ENCODE assay signal across 14 cellular contexts in the genomic region with DNA sequence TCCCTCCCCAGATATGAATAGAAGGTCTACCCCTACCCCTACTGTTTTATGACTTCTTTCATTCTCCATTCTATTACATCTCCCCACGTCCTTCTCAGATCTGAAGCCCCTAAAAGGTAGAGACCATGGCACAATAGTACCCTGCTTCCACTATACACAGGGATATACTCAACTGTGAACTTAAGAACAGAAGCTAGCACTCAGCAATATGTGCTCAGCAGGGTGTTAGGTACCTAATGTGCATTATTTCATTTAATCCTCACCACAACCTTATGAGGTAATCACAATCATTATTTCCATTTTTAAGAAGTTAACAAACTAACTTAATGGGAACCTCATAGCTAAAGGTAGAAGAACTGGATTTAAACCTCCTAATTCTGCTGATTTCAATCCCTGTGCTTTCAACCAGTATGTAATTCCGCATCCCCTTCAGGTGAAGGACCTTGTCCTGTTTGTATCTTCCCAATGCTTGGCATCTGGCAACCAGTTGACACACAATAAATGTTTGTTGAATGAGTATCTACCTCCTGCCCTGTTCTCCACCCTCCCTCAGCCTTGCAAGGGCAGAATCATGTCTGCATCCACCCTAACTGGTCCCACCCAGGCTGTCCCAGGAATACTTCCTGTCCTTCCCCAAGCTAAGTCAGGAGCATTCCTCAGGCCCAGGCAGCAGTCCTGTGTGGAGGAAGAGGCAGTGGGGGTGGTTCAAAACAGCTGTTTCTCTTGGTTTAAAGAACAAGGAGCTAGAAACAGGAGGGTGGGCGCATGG. TPM values are rescaled to one million over a fixed set of nuclear protein-coding genes. Genes with fewer than 3 reads are reported as not detected.
DNase-seq lines count a peak whose midpoint lies in the region; ATAC-seq, FAIRE-seq and TF ChIP-seq lines count a peak whose summit lies in the region.
"Had no signal": no experiment of that assay in that cellular context is flagged by ENCODE, and none has a peak within 500 bp of the region (broad histone marks: within the 10 kb centered on the region; RNA-seq: fewer than 3 reads in every experiment).

No MANE protein-coding gene starts in this region.

- no peak for TF ChIP-seq POLR2A in testis (IDR thresholded peaks at IDR 0.05)

- intact Hi-C loops in CD4-positive, alpha-beta memory T cell (cut with micrococcal nuclease): no loop called here
- intact Hi-C loops in testis (cut with DNase I; ENCODE audit: low total_unique reads): no loop called here

- no peaks in the 10 kb centered on the region for H4K20me1 ChIP-seq in GM23338 (replicated peaks; ENCODE audit: insufficient read depth)

- H3K4me2 ChIP-seq in GM23338: no peak overlapping the region

- H3K79me2 ChIP-seq in GM23338 (replicated peaks; ENCODE audit: insufficient read depth): no peaks in the 10 kb centered on the region

- peaks cover 76 to 100% (median 87%) of the 10 kb centered on the region in 4 donors for H3K4me1 Mint-ChIP-seq in CD4-positive, alpha-beta memory T cell
- peaks cover 51 to 70% (median 65%) of the 10 kb centered on the region in 3 donors for H3K4me1 Mint-ChIP-seq in IgD-negative memory B cell
- H3K4me1 Mint-ChIP-seq in naive B cell: peaks cover 66 to 93% (median 90%) of the 10 kb centered on the region in 3 donors
- peaks cover 7% of the 10 kb centered on the region for H3K4me1 Mint-ChIP-seq in glutamatergic neuron (ENCODE audit: low read depth, unreplicated experiment)
- H3K4me1 Mint-ChIP-seq in GM23338: peaks cover 12% of the 10 kb centered on the region

- TF ChIP-seq CTCF in bronchial epithelial cell (IDR thresholded peaks at IDR 0.05; ENCODE audit: insufficient read depth, low read length, severe bottlenecking) (no peak), testis (IDR thresholded peaks at IDR 0.05) (no peak), glutamatergic neuron (IDR thresholded peaks at IDR 0.05; ENCODE audit: partially characterized antibody, unreplicated experiment) (no peak), GM23338 (conservative IDR thresholded peaks at IDR 0.05; ENCODE audit: low read depth in 2 of 2) (no peak)

- CTCF ChIA-PET in CD4-positive, alpha-beta memory T cell (lab: Charles Lee; ENCODE audit: partially characterized antibody): interaction anchor here (0.7 to 19.0 kb wide), 8 partner anchors 10 to 208 kb away, joined by 3 to 623 read pairs (median 3); a partner anchor contains a TSS

- H3F3A ChIP-seq in GM23338 (replicated peaks; ENCODE audit: low read depth): no peaks in the 10 kb centered on the region

- POLR2A ChIA-PET in CD4-positive, alpha-beta memory T cell (lab: Charles Lee; ENCODE audit: partially characterized antibody): interaction anchor here (1.4 to 18.1 kb wide), 5 partner anchors 6 to 153 kb away, joined by 3 to 1434 read pairs (median 23); a partner anchor contains a TSS

- H3K27ac Mint-ChIP-seq in CD4-positive, alpha-beta memory T cell: peak overlapping the region; percentile 95 to 98 (median 98)
- H3K27ac Mint-ChIP-seq in IgD-negative memory B cell (peak overlapping the region; percentile 67 to 97 (median 90)), naive B cell (peak overlapping the region; percentile 16 to 98 (median 90)), glutamatergic neuron (ENCODE audit: unreplicated experiment) (no peak overlapping the region), GM23338 (no peak overlapping the region)

- H3K9me3 ChIP-seq in CD4-positive, alpha-beta memory T cell (ENCODE audit: control insufficient read depth in 1 of 2, low read length in 2 of 2): no peaks in the 10 kb centered on the region
- no peaks in the 10 kb centered on the region for H3K9me3 ChIP-seq in testis
- H3K9me3 ChIP-seq: SJSA1 had no signal

- ATAC-seq in naive B cell (ENCODE audit: low read depth in 2 of 2) (no peak), GM23338 (no peak)

- peaks cover 94% of the 10 kb centered on the region for H3K4me1 ChIP-seq in CD4-positive, alpha-beta memory T cell (ENCODE audit: insufficient read depth, low read length)
- peaks cover 14% of the 10 kb centered on the region for H3K4me1 ChIP-seq in testis
- no peaks in the 10 kb centered on the region for H3K4me1 ChIP-seq in GM23338 (ENCODE audit: insufficient read depth)
- H3K4me1 ChIP-seq: SJSA1 had no signal

- H3K36me3 Mint-ChIP-seq in CD4-positive, alpha-beta memory T cell: peaks cover 98% of the 10 kb centered on the region in 2 donors
- H3K36me3 Mint-ChIP-seq in IgD-negative memory B cell (peaks cover 21% of the 10 kb centered on the region), naive B cell (peaks cover 55 to 67% of the 10 kb centered on the region in 2 donors), glutamatergic neuron (ENCODE audit: unreplicated experiment) (peaks cover 1% of the 10 kb centered on the region), GM23338 (ENCODE audit: low read depth) (no peaks in the 10 kb centered on the region)

- H3K4me3 Mint-ChIP-seq in CD4-positive, alpha-beta memory T cell: peak overlapping the region; percentile 62 to 100 (median 100)
- H3K4me3 Mint-ChIP-seq in IgD-negative memory B cell: peak overlapping the region in 3 of 4 donors; percentile 24 to 78 (median 46)
- peak overlapping the region in 6 of 8 donors; percentile 17 to 75 (median 54) for H3K4me3 Mint-ChIP-seq in naive B cell
- H3K4me3 Mint-ChIP-seq in glutamatergic neuron (ENCODE audit: unreplicated experiment): no peak overlapping the region
- no peak overlapping the region for H3K4me3 Mint-ChIP-seq in GM23338

- no peaks in the 10 kb centered on the region for H3K9me3 Mint-ChIP-seq in CD4-positive, alpha-beta memory T cell
- H3K9me3 Mint-ChIP-seq in IgD-negative memory B cell: no peaks in the 10 kb centered on the region
- H3K9me3 Mint-ChIP-seq in naive B cell: peaks cover 0 to 2% (median 0%) of the 10 kb centered on the region in 7 donors
- H3K9me3 Mint-ChIP-seq in glutamatergic neuron (ENCODE audit: unreplicated experiment): peaks cover 2% of the 10 kb centered on the region
- H3K9me3 Mint-ChIP-seq in GM23338: no peaks in the 10 kb centered on the region

- 90 to 96% methylated on average over 3 of the region's 3 CpGs for WGBS in testis, 2 donors

- H3K36me3 ChIP-seq in CD4-positive, alpha-beta memory T cell (ENCODE audit: insufficient read depth, low read length): peaks cover 95% of the 10 kb centered on the region
- peaks cover 30% of the 10 kb centered on the region for H3K36me3 ChIP-seq in bronchial epithelial cell (ENCODE audit: control insufficient read depth, insufficient read depth, low read length)
- no peaks in the 10 kb centered on the region for H3K36me3 ChIP-seq in testis (ENCODE audit: low read depth, missing control alignments)
- no peaks in the 10 kb centered on the region for H3K36me3 ChIP-seq in GM23338 (ENCODE audit: insufficient read depth)
- H3K36me3 ChIP-seq: cardiac muscle cell, SJSA1 had no signal

- H3K27me3 ChIP-seq in CD4-positive, alpha-beta memory T cell (ENCODE audit: insufficient read depth, low read length): no peaks in the 10 kb centered on the region
- no peaks in the 10 kb centered on the region for H3K27me3 ChIP-seq in bronchial epithelial cell (ENCODE audit: control insufficient read depth, insufficient read depth, low read length)
- no peaks in the 10 kb centered on the region for H3K27me3 ChIP-seq in testis
- no peaks in the 10 kb centered on the region for H3K27me3 ChIP-seq in GM23338 (ENCODE audit: insufficient read depth)
- H3K27me3 ChIP-seq: cardiac muscle cell had no signal

- H3K27me3 Mint-ChIP-seq in CD4-positive, alpha-beta memory T cell: no peaks in the 10 kb centered on the region
- H3K27me3 Mint-ChIP-seq in IgD-negative memory B cell: no peaks in the 10 kb centered on the region
- no peaks in the 10 kb centered on the region for H3K27me3 Mint-ChIP-seq in naive B cell
- peaks cover 5% of the 10 kb centered on the region for H3K27me3 Mint-ChIP-seq in glutamatergic neuron (ENCODE audit: unreplicated experiment)
- peaks cover 6% of the 10 kb centered on the region for H3K27me3 Mint-ChIP-seq in GM23338 (ENCODE audit: insufficient read depth, low read depth, poor library complexity)

- H3K27ac ChIP-seq in CD4-positive, alpha-beta memory T cell (ENCODE audit: low read depth, low read length): peak overlapping the region; percentile 84
- H3K27ac ChIP-seq in testis: no peak overlapping the region
- H3K27ac ChIP-seq in GM23338 (ENCODE audit: low read depth): no peak overlapping the region
- H3K27ac ChIP-seq: cardiac muscle cell, SJSA1 had no signal

- H3K4me3 ChIP-seq in CD4-positive, alpha-beta memory T cell (ENCODE audit: low read length in 2 of 2): peak overlapping the region in 1 of 2 donors; percentile 6
- H3K4me3 ChIP-seq in bronchial epithelial cell (ENCODE audit: low read depth, low read length) (no peak overlapping the region), testis (no peak overlapping the region), GM23338 (no peak overlapping the region)
- H3K4me3 ChIP-seq: cardiac muscle cell, SJSA1 had no signal

- no peak for DNase-seq in CD4-positive, alpha-beta memory T cell
- DNase-seq in bronchial epithelial cell (ENCODE audit: low read depth) (peak; percentile 55), naive B cell (no peak), testis (no peak), MV-4-11 (lab: John Stamatoyannopoulos, UW) (no peak), glutamatergic neuron (no peak), GM23338 (ENCODE audit: low spot score) (no peak)
- DNase-seq: DMS153, left ventricle myocardium superior, NCI-H510A had no signal

- no peaks in the 10 kb centered on the region; the same call in 1 of the 2 replicates for H3K9me2 ChIP-seq in GM23338 (ENCODE audit: insufficient read depth)

- FAIRE-seq in bronchial epithelial cell (lab: Jason Lieb, UNC): no peak

- no peak overlapping the region for H2AFZ ChIP-seq in GM23338

RNA-seq across cellular contexts. Expression of a gene that starts 6.5 kb away (rescaled TPM):
- 100 to 1,000 TPM; 284 TPM for total RNA-seq in CD4-positive, alpha-beta memory T cell
- 100 to 1,000 TPM; 125 to 221 TPM for polyA plus RNA-seq in CD4-positive, alpha-beta memory T cell
- polyA plus RNA-seq in IgD-negative memory B cell (107 TPM), naive B cell (ENCODE audit: low read depth in 6 of 6) (100 to 1,000 TPM in 2 of 6 donors, 10 to 100 TPM in 4; 60.2 to 124 (median 82.6) TPM), testis (ENCODE audit: insufficient read depth, low read depth, low replicate concordance) (38.8 TPM), GM23338 (2016; fragmentation: Nextera tagmentation; extraction: Ambion mirVana) (2.5 and 3.4 TPM in 2 replicates)
- total RNA-seq in bronchial epithelial cell (23.7 and 24.3 TPM in 2 replicates), testis (10 to 100 TPM; 21.2 to 22.9 TPM), glutamatergic neuron (ENCODE audit: unreplicated experiment) (not detected)
- 3.0 and 5.9 TPM in 2 replicates for total RNA-seq in GM23338 (2014; rRNA removed; shearing (Covaris generic))
- total RNA-seq: SJSA1 had no signal

RNA-seq across cellular contexts. Expression of a gene that starts 33.6 kb away (rescaled TPM):
- total RNA-seq in CD4-positive, alpha-beta memory T cell: 1 to 10 TPM; 1.7 to 1.9 TPM
- polyA plus RNA-seq in CD4-positive, alpha-beta memory T cell: 10 to 100 TPM; 15.6 to 18.2 TPM
- polyA plus RNA-seq in IgD-negative memory B cell: 14.4 TPM
- 0.26 TPM in 1 of 2 replicates, not detected in the other for total RNA-seq in bronchial epithelial cell
- polyA plus RNA-seq in naive B cell (ENCODE audit: low read depth in 6 of 6): 100 to 1,000 TPM in 4 of 6 donors, 10 to 100 TPM in 2; 42.6 to 239 (median 159) TPM
- total RNA-seq in testis: 1 to 10 TPM in 1 of 2 donors, under 1 TPM in 1; 0.55 to 5.0 TPM
- polyA plus RNA-seq in testis (ENCODE audit: insufficient read depth, low read depth, low replicate concordance): 4.3 TPM
- not detected for total RNA-seq in glutamatergic neuron (ENCODE audit: unreplicated experiment)
- not detected in 2 replicates for total RNA-seq in GM23338 (2014; rRNA removed; shearing (Covaris generic))
- 0.68 TPM in 1 of 2 replicates, not detected in the other for polyA plus RNA-seq in GM23338 (2016; fragmentation: Nextera tagmentation; extraction: Ambion mirVana)
- total RNA-seq: cardiac muscle cell, fibroblast of villous mesenchyme, SJSA1 had no signal

RNA-seq across cellular contexts. Expression of a gene that starts 53.9 kb away (rescaled TPM):
- 10 to 100 TPM; 49.1 to 49.6 TPM for total RNA-seq in CD4-positive, alpha-beta memory T cell
- 10 to 100 TPM; 18.4 to 33.3 TPM for polyA plus RNA-seq in CD4-positive, alpha-beta memory T cell
- polyA plus RNA-seq in IgD-negative memory B cell: 47.4 TPM
- total RNA-seq in bronchial epithelial cell: 45.6 and 49.5 TPM in 2 replicates
- 10 to 100 TPM; 52.0 to 76.1 (median 65.8) TPM for polyA plus RNA-seq in naive B cell (ENCODE audit: low read depth in 6 of 6)
- 10 to 100 TPM; 63.2 to 69.4 TPM for total RNA-seq in testis
- polyA plus RNA-seq in testis (ENCODE audit: insufficient read depth, low read depth, low replicate concordance): 25.0 TPM
- total RNA-seq in glutamatergic neuron (ENCODE audit: unreplicated experiment): 35.6 TPM
- 33.5 and 39.5 TPM in 2 replicates for total RNA-seq in GM23338 (2014; rRNA removed; shearing (Covaris generic))
- 14.3 and 17.3 TPM in 2 replicates for polyA plus RNA-seq in GM23338 (2016; fragmentation: Nextera tagmentation; extraction: Ambion mirVana)

RNA-seq across cellular contexts. Expression of a gene that starts 54.0 kb away (rescaled TPM):
- 10 to 100 TPM; 37.5 to 38.8 TPM for total RNA-seq in CD4-positive, alpha-beta memory T cell
- 100 to 1,000 TPM in 1 of 2 donors, 10 to 100 TPM in 1; 77.1 to 101 TPM for polyA plus RNA-seq in CD4-positive, alpha-beta memory T cell
- 268 TPM for polyA plus RNA-seq in IgD-negative memory B cell
- 81.3 and 93.7 TPM in 2 replicates for total RNA-seq in bronchial epithelial cell
- 100 to 1,000 TPM; 266 to 365 (median 332) TPM for polyA plus RNA-seq in naive B cell (ENCODE audit: low read depth in 6 of 6)
- 10 to 100 TPM; 47.1 to 51.0 TPM for total RNA-seq in testis
- polyA plus RNA-seq in testis (ENCODE audit: insufficient read depth, low read depth, low replicate concordance): 34.8 TPM
- 39.7 TPM for total RNA-seq in glutamatergic neuron (ENCODE audit: unreplicated experiment)
- 45.9 and 74.6 TPM in 2 replicates for total RNA-seq in GM23338 (2014; rRNA removed; shearing (Covaris generic))
- polyA plus RNA-seq in GM23338 (2016; fragmentation: Nextera tagmentation; extraction: Ambion mirVana): 22.9 TPM in 2 replicates

Comparison
In these comparisons a context has a peak if more than half of its experiments do, and no peak if none do; other contexts are left out.
1. H3K27ac Mint-ChIP-seq: peak in CD4-positive, alpha-beta memory T cell (7 of 7), IgD-negative memory B cell (3 of 3) and naive B cell (6 of 6); none in glutamatergic neuron (single experiment) and GM23338 (single experiment).
2. H3K4me3 Mint-ChIP-seq: peak in CD4-positive, alpha-beta memory T cell (8 of 8), IgD-negative memory B cell (3 of 4) and naive B cell (6 of 8); none in glutamatergic neuron (single experiment) and GM23338 (single experiment).
3. RNA of a gene that starts 6.5 kb away (total RNA-seq): 284 TPM in CD4-positive, alpha-beta memory T cell; 23.7 to 24.3 TPM in bronchial epithelial cell, 21.2 to 22.9 TPM in testis, 3.0 to 5.9 TPM in GM23338 and not detected in glutamatergic neuron (single experiment); every median in the first group is over 10 times any median in the second.